15 cellular contexts compared by ENCODE assay signal in genomic region chr13:93559718-93560117, GRCh38.
DNase-seq lines count a peak whose midpoint lies in the region; FAIRE-seq lines count a peak whose summit lies in the region.
"Had no signal": no experiment of that assay in that cellular context is flagged by ENCODE, and none has a peak within 500 bp of the region (broad histone marks: within the 10 kb centered on the region; RNA-seq: fewer than 3 reads in every experiment).

No MANE protein-coding gene starts in this region.

- no peak for FAIRE-seq in frontal cortex (lab: Jason Lieb, UNC)
- FAIRE-seq: islet of Langerhans had no signal

- DNase-seq in DMS79 treated with DMSO at 0.1 percent for 48 hours (lab: John Stamatoyannopoulos, UW), result peak; percentile 99
- peak; percentile 69 for DNase-seq in M059J (ENCODE audit: low read depth)
- DNase-seq in amniotic epithelial cell (ENCODE audit: low read depth), result peak; percentile 85
- peak; percentile 95 for DNase-seq in kidney glomerular epithelial cell (lab: John Stamatoyannopoulos, UW)
- no peak for DNase-seq in frontal cortex (ENCODE audit: low spot score in 2 of 2)
- DNase-seq in NCI-H526 (lab: John Stamatoyannopoulos, UW), result no peak
- DNase-seq in germinal center (ENCODE audit: low spot score), result no peak
- no peak for DNase-seq in CD1c-positive myeloid dendritic cell (ENCODE audit: extremely low spot score)
- DNase-seq: activated CD8-positive, alpha-beta memory T cell treated with anti-CD3 and anti-CD28 coated beads, Interleukin-2, amount 10 ng/mL, durations not matched to agents 7 days and 5 days; CD8-positive, alpha-beta memory T cell; effector memory CD4-positive, alpha-beta T cell; NCI-H1048; nephron progenitor cell; stimulated activated CD8-positive, alpha-beta memory T cell treated with anti-CD3 and anti-CD28 coated beads, Interleukin-4, amount 100 ng/mL, for 48 hours had no signal

Comparison
In these comparisons a context has a peak if more than half of its experiments do, and no peak if none do; other contexts are left out.
1. DNase-seq: peak in DMS79 treated with DMSO at 0.1 percent for 48 hours (single experiment), M059J (single experiment), amniotic epithelial cell (single experiment) and kidney glomerular epithelial cell (single experiment); none in frontal cortex (0 of 2), NCI-H526 (0 of 2), germinal center (single experiment) and CD1c-positive myeloid dendritic cell (single experiment).